Comparison of ENCODE assay signal across 14 cellular contexts in the genomic region with DNA sequence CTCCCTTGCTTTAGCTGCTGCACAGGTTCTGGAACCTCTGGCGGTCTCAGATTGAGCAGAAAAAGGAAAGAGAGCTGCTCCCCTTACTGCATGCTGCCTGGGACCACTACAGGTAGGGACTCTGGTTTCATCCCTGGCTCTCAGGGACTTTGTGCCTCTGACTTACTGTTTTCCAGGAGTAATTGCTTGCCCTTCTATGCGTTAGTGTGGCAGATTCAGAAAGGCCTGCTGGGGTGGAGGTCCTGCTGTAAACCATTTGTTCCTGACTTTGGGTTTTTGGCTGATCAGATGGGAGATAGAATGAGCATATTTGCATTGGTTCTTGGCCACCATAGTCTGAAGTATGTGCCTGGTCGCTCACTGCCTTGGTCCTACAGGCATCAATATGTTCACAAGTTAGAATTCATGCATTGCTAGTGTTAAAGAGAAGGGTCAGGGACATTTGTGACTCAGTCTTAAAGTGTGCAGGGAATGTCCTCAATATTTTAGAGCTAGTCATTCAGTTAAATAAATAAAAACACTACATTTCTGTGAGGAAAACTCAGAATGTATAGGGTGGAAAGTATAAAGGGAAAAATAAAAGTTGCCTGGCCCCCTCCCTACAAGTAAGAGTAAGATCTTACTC.
A peak's percentile ranks its signal among the peaks of the same experiment; 100 is the strongest.
DNase-seq lines count a peak whose midpoint lies in the region; ATAC-seq and TF ChIP-seq lines count a peak whose summit lies in the region.
"Had no signal": no experiment of that assay in that cellular context is flagged by ENCODE, and none has a peak within 500 bp of the region (broad histone marks: within the 10 kb centered on the region; RNA-seq: fewer than 3 reads in every experiment).

No MANE protein-coding gene starts in this region.

- TF ChIP-seq CTCF in OCI-LY3 (IDR thresholded peaks at IDR 0.05; ENCODE audit: low read depth, low read length), result no peak
- TF ChIP-seq CTCF in chondrocyte (IDR thresholded peaks at IDR 0.05), result no peak

- no peaks in the 10 kb centered on the region for H4K20me1 ChIP-seq in OCI-LY3 (ENCODE audit: insufficient read depth, low read length)

- H3K4me1 Mint-ChIP-seq in chondrocyte (ENCODE audit: low read depth), result peaks cover 50% of the 10 kb centered on the region

- H3K36me3 Mint-ChIP-seq in chondrocyte (ENCODE audit: low read depth), result peaks cover 9% of the 10 kb centered on the region

- H3K4me2 ChIP-seq in OCI-LY3 (ENCODE audit: low read length), result peak overlapping the region; percentile 83

- peaks cover 69% of the 10 kb centered on the region for H3K36me3 ChIP-seq in OCI-LY3 (replicated peaks; ENCODE audit: low read depth, low read length)

- no peaks in the 10 kb centered on the region for H3K27me3 Mint-ChIP-seq in chondrocyte (ENCODE audit: low read depth)

- H3K4me3 Mint-ChIP-seq in chondrocyte (ENCODE audit: unreplicated experiment), result no peak overlapping the region

- H3K27ac ChIP-seq in OCI-LY3 (ENCODE audit: low read length), result no peak overlapping the region
- H3K27ac ChIP-seq: foreskin keratinocyte, sigmoid colon, tibial artery, VCaP had no signal

- H3K9me3 ChIP-seq in OCI-LY3 (ENCODE audit: insufficient read depth, low read length), result no peaks in the 10 kb centered on the region
- H3K9me3 ChIP-seq: sigmoid colon, tibial artery had no signal

- peaks cover 4% of the 10 kb centered on the region for H3K9me3 Mint-ChIP-seq in chondrocyte (ENCODE audit: low read depth)

- ATAC-seq in HG02840 (IDR thresholded peaks at IDR 0.05; ENCODE audit: low FRiP score, unreplicated experiment), result no peak
- ATAC-seq: foreskin keratinocyte had no signal

- H3K27ac Mint-ChIP-seq in chondrocyte (ENCODE audit: unreplicated experiment), result peak overlapping the region; percentile 97

- H3K27me3 ChIP-seq in OCI-LY3 (ENCODE audit: low read depth, low read length), result no peaks in the 10 kb centered on the region
- H3K27me3 ChIP-seq: foreskin keratinocyte, sigmoid colon, tibial artery had no signal

- H3K4me3 ChIP-seq in OCI-LY3 (ENCODE audit: low read length), result no peak overlapping the region
- H3K4me3 ChIP-seq: sigmoid colon, tibial artery had no signal

- H3K79me2 ChIP-seq in OCI-LY3 (ENCODE audit: low read length), result no peaks in the 10 kb centered on the region

- H3K9ac ChIP-seq in OCI-LY3 (ENCODE audit: low read length), result peak overlapping the region; percentile 10; the same call in 1 of the 2 replicates

- peak; percentile 81 for DNase-seq in EL
- no peak for DNase-seq in chondrocyte (ENCODE audit: low spot score)
- DNase-seq in non-pigmented ciliary epithelial cell (ENCODE audit: low read depth), result peak; percentile 35
- no peak for DNase-seq in hypothalamus (lab: John Stamatoyannopoulos, UW)
- DNase-seq in activated effector memory CD4-positive, alpha-beta T cell treated with Interleukin-2 at 50 U/mL for 16 hours, result no peak
- DNase-seq: cerebellar nuclear complex, foreskin keratinocyte, NCI-H1105, NCI-H524, sigmoid colon, tibial artery had no signal

- H3K4me1 ChIP-seq in OCI-LY3 (ENCODE audit: low read length), result peaks cover 57% of the 10 kb centered on the region
- H3K4me1 ChIP-seq: foreskin keratinocyte, sigmoid colon had no signal

- H2AFZ ChIP-seq in OCI-LY3 (ENCODE audit: low read depth, low read length), result no peak overlapping the region

Comparison
In these comparisons a context has a peak if more than half of its experiments do, and no peak if none do; other contexts are left out.
1. DNase-seq: peak in EL (single experiment) and non-pigmented ciliary epithelial cell (single experiment); none in chondrocyte (single experiment), hypothalamus (0 of 51) and activated effector memory CD4-positive, alpha-beta T cell treated with Interleukin-2 at 50 U/mL for 16 hours (single experiment).